ENCODE assay signal across 4 cellular contexts in the genomic region with DNA sequence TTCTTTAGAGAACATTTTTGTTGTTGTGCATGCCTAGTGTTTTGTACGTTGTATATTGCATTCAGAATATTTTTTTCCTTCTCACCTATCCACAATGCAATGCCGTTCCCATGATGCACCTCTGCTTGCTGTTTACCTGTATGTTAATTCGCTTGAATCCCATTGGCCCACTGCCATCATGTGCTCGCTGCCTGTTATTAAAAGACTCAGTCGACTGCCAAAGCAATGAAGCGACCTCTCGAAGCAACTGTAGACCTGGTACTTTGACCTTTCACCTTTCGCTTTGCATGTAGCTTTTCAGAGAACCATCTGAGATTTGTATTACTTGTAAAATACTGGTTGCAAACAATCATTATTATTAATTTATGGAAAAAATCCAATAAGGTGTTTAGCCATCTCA.
TF ChIP-seq lines count a peak whose summit lies in the region.

No MANE protein-coding gene starts in this region.

TF ChIP-seq in SK-N-SH, 30 proteins besides CTCF, POLR2A, EP300 and RAD21:
- TF ChIP-seq SMC3 (IDR thresholded peaks at IDR 0.05; ENCODE audit: low read depth, low read length) (no peak), EZH2phosphoT487 (IDR thresholded peaks at IDR 0.05; ENCODE audit: borderline replicate concordance, low read depth) (no peak), POLR2AphosphoS5 (IDR thresholded peaks at IDR 0.05; ENCODE audit: low read depth, low read length) (0 out of 2 replicates have a peak, but pooled peaks have one; percentile 31), FOXJ3 (CRISPR knock-in tag; IDR thresholded peaks at IDR 0.05) (no peak)

TF ChIP-seq in SK-N-SH treated with all-trans-retinoic acid at 6 μM for 48 hours, 23 proteins besides CTCF, POLR2A, EP300 and RAD21 (continues in another document):
- TF ChIP-seq ISL1 (CRISPR knock-in tag; IDR thresholded peaks at IDR 0.05) (no peak), CSDC2 (CRISPR knock-in tag; IDR thresholded peaks at IDR 0.05) (no peak), ZNF565 (CRISPR knock-in tag; conservative IDR thresholded peaks at IDR 0.05; ENCODE audit: low read depth) (no peak), ESRRG (CRISPR knock-in tag; IDR thresholded peaks at IDR 0.05) (no peak), GLIS3 (CRISPR knock-in tag; IDR thresholded peaks at IDR 0.05) (no peak), CREB5 (CRISPR knock-in tag; IDR thresholded peaks at IDR 0.05; ENCODE audit: low read depth) (no peak), ZNF8 (CRISPR knock-in tag; IDR thresholded peaks at IDR 0.05) (no peak), ZNF70 (CRISPR knock-in tag; IDR thresholded peaks at IDR 0.05) (no peak), PPARA (CRISPR knock-in tag; IDR thresholded peaks at IDR 0.05; ENCODE audit: borderline replicate concordance) (no peak), RARB (CRISPR knock-in tag; IDR thresholded peaks at IDR 0.05) (no peak), BACH2 (CRISPR knock-in tag; IDR thresholded peaks at IDR 0.05; ENCODE audit: borderline replicate concordance) (no peak), ZFP3 (CRISPR knock-in tag; IDR thresholded peaks at IDR 0.05) (no peak), CSRNP3 (CRISPR knock-in tag; IDR thresholded peaks at IDR 0.05) (no peak)
- TF ChIP-seq, protein P1, sequence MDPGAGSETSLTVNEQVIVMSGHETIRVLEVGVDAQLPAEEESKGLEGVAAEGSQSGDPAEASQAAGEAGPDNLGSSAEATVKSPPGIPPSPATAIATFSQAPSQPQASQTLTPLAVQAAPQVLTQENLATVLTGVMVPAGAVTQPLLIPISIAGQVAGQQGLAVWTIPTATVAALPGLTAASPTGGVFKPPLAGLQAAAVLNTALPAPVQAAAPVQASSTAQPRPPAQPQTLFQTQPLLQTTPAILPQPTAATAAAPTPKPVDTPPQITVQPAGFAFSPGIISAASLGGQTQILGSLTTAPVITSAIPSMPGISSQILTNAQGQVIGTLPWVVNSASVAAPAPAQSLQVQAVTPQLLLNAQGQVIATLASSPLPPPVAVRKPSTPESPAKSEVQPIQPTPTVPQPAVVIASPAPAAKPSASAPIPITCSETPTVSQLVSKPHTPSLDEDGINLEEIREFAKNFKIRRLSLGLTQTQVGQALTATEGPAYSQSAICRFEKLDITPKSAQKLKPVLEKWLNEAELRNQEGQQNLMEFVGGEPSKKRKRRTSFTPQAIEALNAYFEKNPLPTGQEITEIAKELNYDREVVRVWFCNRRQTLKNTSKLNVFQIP (CRISPR knock-in tag; IDR thresholded peaks at IDR 0.05; ENCODE audit: borderline replicate concordance, low read depth): no peak

TF ChIP-seq in K562, 482 proteins besides CTCF, POLR2A, EP300 and RAD21:
- TF ChIP-seq KLF16 (IDR thresholded peaks at IDR 0.05) (no peak), NR2C2 (CRISPR knock-in tag; IDR thresholded peaks at IDR 0.05) (no peak), NR2C2 (tag; IDR thresholded peaks at IDR 0.05) (0 out of 2 replicates have a peak, but pooled peaks have one; percentile 21), SOX6 (IDR thresholded peaks at IDR 0.05) (no peak), NR2C1 (IDR thresholded peaks at IDR 0.05) (peak; percentile 46; the same call in 1 of the 2 replicates), NR2C1 (tag; IDR thresholded peaks at IDR 0.05) (no peak; the same call in 1 of the 2 replicates), USF1 (CRISPR knock-in tag; IDR thresholded peaks at IDR 0.05) (peak; percentile 42; the same call in 1 of the 2 replicates), DPF2 (IDR thresholded peaks at IDR 0.05) (no peak), STAG1 (CRISPR knock-in tag; IDR thresholded peaks at IDR 0.05; ENCODE audit: borderline replicate concordance) (no peak)
- TF ChIP-seq, protein P2, sequence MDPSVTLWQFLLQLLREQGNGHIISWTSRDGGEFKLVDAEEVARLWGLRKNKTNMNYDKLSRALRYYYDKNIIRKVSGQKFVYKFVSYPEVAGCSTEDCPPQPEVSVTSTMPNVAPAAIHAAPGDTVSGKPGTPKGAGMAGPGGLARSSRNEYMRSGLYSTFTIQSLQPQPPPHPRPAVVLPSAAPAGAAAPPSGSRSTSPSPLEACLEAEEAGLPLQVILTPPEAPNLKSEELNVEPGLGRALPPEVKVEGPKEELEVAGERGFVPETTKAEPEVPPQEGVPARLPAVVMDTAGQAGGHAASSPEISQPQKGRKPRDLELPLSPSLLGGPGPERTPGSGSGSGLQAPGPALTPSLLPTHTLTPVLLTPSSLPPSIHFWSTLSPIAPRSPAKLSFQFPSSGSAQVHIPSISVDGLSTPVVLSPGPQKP (CRISPR knock-in tag; IDR thresholded peaks at IDR 0.05): no peak
- TF ChIP-seq, protein P3, sequence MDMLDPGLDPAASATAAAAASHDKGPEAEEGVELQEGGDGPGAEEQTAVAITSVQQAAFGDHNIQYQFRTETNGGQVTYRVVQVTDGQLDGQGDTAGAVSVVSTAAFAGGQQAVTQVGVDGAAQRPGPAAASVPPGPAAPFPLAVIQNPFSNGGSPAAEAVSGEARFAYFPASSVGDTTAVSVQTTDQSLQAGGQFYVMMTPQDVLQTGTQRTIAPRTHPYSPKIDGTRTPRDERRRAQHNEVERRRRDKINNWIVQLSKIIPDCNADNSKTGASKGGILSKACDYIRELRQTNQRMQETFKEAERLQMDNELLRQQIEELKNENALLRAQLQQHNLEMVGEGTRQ (CRISPR knock-in tag; IDR thresholded peaks at IDR 0.05): peak; percentile 39; the same call in 1 of the 2 replicates

TF ChIP-seq in H1, 55 proteins besides CTCF, POLR2A, EP300 and RAD21:
- TF ChIP-seq SP1 (IDR thresholded peaks at IDR 0.05; ENCODE audit: low read depth, low read length): no peak
- no peak for TF ChIP-seq ASH2L (IDR thresholded peaks at IDR 0.05; ENCODE audit: low read length)
- TF ChIP-seq MAFK (IDR thresholded peaks at IDR 0.05; ENCODE audit: low read depth, low read length): no peak
- TF ChIP-seq, protein P3 (IDR thresholded peaks at IDR 0.05; ENCODE audit: low read length): peak; percentile 27; the same call in 1 of the 2 replicates
- no peak for TF ChIP-seq PHF8 (conservative IDR thresholded peaks at IDR 0.05; ENCODE audit: low read depth, low read length)
- TF ChIP-seq SIRT6 (IDR thresholded peaks at IDR 0.05; ENCODE audit: low read length): no peak
- no peak for TF ChIP-seq SIX5 (IDR thresholded peaks at IDR 0.05; ENCODE audit: low read depth, low read length)
- TF ChIP-seq TAF1 (IDR thresholded peaks at IDR 0.05; ENCODE audit: low read depth, low read length): no peak
- TF ChIP-seq ATF3 (IDR thresholded peaks at IDR 0.05; ENCODE audit: insufficient read depth, low read depth, low read length): 0 out of 2 replicates have a peak, but pooled peaks have one; percentile 6
